ENCODE assay signal across 13 cellular contexts in the genomic region with DNA sequence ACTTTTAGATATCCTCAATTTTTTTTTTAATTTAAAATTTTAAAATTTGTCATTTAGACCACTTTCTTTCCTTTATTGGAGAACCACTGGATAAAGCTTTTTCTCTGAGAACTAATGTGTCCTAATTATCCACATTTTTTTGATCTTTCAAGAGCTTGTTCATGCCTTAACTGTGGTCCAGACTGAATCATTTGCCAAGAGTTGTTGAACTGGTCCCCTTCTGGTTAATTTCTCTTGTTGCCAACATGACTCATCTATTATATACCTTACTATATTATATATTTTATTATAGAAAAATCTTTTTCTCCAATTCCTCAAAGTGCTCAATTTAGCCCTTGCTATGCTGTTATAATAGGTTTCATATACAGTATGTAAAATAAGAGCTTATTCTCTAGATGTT.
"Had no signal": no experiment of that assay in that cellular context is flagged by ENCODE, and none has a peak within 500 bp of the region (broad histone marks: within the 10 kb centered on the region; RNA-seq: fewer than 3 reads in every experiment).

No MANE protein-coding gene starts in this region.

- H3K27ac ChIP-seq: breast epithelium, stomach, thoracic aorta, VCaP had no signal

- H3K4me1 ChIP-seq: breast epithelium had no signal

- H3K9me3 ChIP-seq: breast epithelium, heart right ventricle, stomach, thoracic aorta had no signal

- DNase-seq: activated CD4-positive, alpha-beta memory T cell treated with anti-CD3 and anti-CD28 coated beads for 36 hours; activated effector memory CD4-positive, alpha-beta T cell treated with anti-CD3 and anti-CD28 coated beads, Interleukin-2, amount 50 U/mL, for 16 hours; activated T-cell treated with anti-CD3 and anti-CD28 coated beads, Interleukin-2, amount 50 U/mL, for 4 hours; amniotic stem cell; heart right ventricle; stimulated activated CD4-positive, alpha-beta T cell treated with anti-CD3 and anti-CD28 coated beads, Interleukin-15, amount 100 ng/mL, for 24 hours; stimulated activated CD4-positive, alpha-beta T cell treated with anti-CD3 and anti-CD28 coated beads, Interleukin-4, amount 100 ng/mL, for 24 hours; stomach; T1000 had no signal

- ATAC-seq: activated naive CD4-positive, alpha-beta T cell treated with anti-CD3 and anti-CD28 coated beads, Interleukin-2, amount 50 U/mL, for 72 hours; activated T-cell treated with anti-CD3 and anti-CD28 coated beads, Interleukin-2, amount 50 U/mL, for 4 hours had no signal

- H3K4me3 ChIP-seq: breast epithelium, heart right ventricle, stomach, thoracic aorta had no signal

- H3K27me3 ChIP-seq: breast epithelium, heart right ventricle, stomach had no signal

- H3K36me3 ChIP-seq: breast epithelium had no signal
